ENCODE assay signal across 8 cellular contexts in the genomic region with DNA sequence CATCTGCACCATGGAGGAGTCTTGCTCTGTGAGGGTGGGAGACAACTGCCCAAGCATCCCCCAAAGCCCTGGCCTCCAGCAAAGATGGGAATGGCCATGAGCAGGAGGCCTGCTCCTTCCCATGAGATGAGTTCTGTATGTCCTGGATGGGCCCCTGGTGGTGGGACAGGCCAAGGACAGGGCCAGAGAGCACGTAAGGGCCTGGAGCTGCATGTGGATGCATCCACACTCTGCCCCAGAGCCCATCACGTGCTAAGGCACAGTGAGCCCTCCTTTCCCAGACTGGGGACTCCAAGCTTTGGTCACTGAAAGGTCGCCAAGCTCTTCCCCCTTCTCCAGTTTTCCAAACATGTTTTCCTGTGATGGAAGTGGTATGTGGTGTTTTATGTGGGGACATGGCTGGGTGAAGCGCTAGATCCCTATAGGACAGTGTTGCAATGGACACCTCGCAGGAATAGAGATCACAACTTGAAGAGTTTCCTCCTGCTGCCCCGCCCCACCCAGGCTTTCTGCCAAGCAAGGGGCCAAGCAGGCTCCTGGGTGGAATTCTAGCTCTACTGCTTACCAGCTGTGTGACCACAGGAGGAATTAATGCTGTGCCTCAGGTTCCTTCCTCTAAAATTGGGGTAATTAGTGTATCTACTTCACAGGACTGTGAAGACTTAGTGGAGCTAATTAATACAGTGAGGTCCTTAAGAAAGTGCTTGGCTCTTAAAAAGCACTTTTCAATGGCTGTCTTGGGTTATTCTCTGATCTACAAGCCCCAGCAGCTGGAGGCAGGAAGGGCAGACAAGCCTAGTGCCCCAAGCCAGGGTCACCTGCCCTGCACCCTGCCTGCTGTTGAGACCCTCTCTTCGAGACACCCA.
DNase-seq lines count a peak whose midpoint lies in the region; ATAC-seq and TF ChIP-seq lines count a peak whose summit lies in the region.

No MANE protein-coding gene starts in this region.

- no peaks in the 10 kb centered on the region for H3K9me2 ChIP-seq in PC-9 (ENCODE audit: insufficient read depth)

- peaks cover 16% of the 10 kb centered on the region; the same call in 1 of the 2 replicates for H3K79me2 ChIP-seq in PC-9 (ENCODE audit: low read depth)

- peak overlapping the region; percentile 17 for H3K4me2 ChIP-seq in PC-9

- POLR2A ChIA-PET in PC-9 (lab: Charles Lee; ENCODE audit: unreplicated experiment) = interaction anchor here (1.0 kb wide), 1 partner anchor 42 kb away, joined by 9 read pairs; no protein-coding TSS in a partner anchor

- BruUV-seq in PC-9 (replicated peaks; lab: Mats Ljungman, UMichigan) = no TSS peak

- no peaks in the 10 kb centered on the region; the same call in 1 of the 2 replicates for H3F3A ChIP-seq in PC-9 (ENCODE audit: insufficient read depth, low read depth)

- no peak overlapping the region for H3K4me3 ChIP-seq in PC-9
- H3K4me3 ChIP-seq in retinal pigment epithelial cell (ENCODE audit: low read length) = no peak overlapping the region
- H3K4me3 ChIP-seq in body of pancreas = no peak overlapping the region

- WGBS in body of pancreas, 2 donors = 68 to 72% methylated on average over 5 to 7 of the region's 7 CpGs

- no peak overlapping the region for H3K27ac ChIP-seq in PC-9
- no peak overlapping the region for H3K27ac ChIP-seq in body of pancreas

- H3K4me1 ChIP-seq in PC-9 (replicated peaks; ENCODE audit: insufficient read depth) (peaks cover 16% of the 10 kb centered on the region), body of pancreas (peaks cover 31% of the 10 kb centered on the region)

- TF ChIP-seq POLR2A in body of pancreas (IDR thresholded peaks at IDR 0.05) = no peak

- H4K20me1 ChIP-seq in PC-9 (ENCODE audit: insufficient read depth) = peaks cover 75% of the 10 kb centered on the region

- H3K9me3 ChIP-seq in PC-9 (ENCODE audit: insufficient read depth, low read depth) = no peaks in the 10 kb centered on the region
- H3K9me3 ChIP-seq in body of pancreas = no peaks in the 10 kb centered on the region

- H2AFZ ChIP-seq in PC-9 = no peak overlapping the region

- ATAC-seq in esophagus mucosa = peak; percentile 57
- ATAC-seq in body of pancreas = no peak
- ATAC-seq in GM21515 (IDR thresholded peaks at IDR 0.05; ENCODE audit: unreplicated experiment) = no peak

- peak; percentile 66 for DNase-seq in GM04504 (ENCODE audit: low read depth)
- peak; percentile 74 to 82 for DNase-seq in PC-9
- DNase-seq in retinal pigment epithelial cell (ENCODE audit: low read depth) = peak; percentile 45
- DNase-seq in activated CD8-positive, alpha-beta memory T cell treated with anti-CD3 and anti-CD28 coated beads, Interleukin-2, amount 50 U/mL, for 48 hours = no peak
- DNase-seq in stimulated activated CD4-positive, alpha-beta T cell treated with anti-CD3 and anti-CD28 coated beads, Interleukin-4, amount 100 ng/mL, for 24 hours = no peak
- no peak for DNase-seq in body of pancreas

- TF ChIP-seq CTCF in PC-9 (conservative IDR thresholded peaks at IDR 0.05) (no peak), retinal pigment epithelial cell (conservative IDR thresholded peaks at IDR 0.05; ENCODE audit: low read depth, low read length) (peak; percentile 25), body of pancreas (IDR thresholded peaks at IDR 0.05) (no peak)

- H3K36me3 ChIP-seq in PC-9 (ENCODE audit: low read depth) = no peaks in the 10 kb centered on the region
- H3K36me3 ChIP-seq in body of pancreas (replicated peaks in 1 of 2; ENCODE audit: insufficient read depth in 1 of 2, low read depth in 2 of 2) = no peaks in the 10 kb centered on the region

- CTCF ChIA-PET in PC-9 (lab: Charles Lee) = no interaction called here

- intact Hi-C loops in PC-9 (cut with micrococcal nuclease; ENCODE audit: unreplicated experiment) (loop anchor here (2.0 to 5.0 kb wide), 2 partner anchors 19 to 50 kb away; no protein-coding TSS in a partner anchor), body of pancreas (cut with DNase I) (no loop called here)

- no peaks in the 10 kb centered on the region for H3K27me3 ChIP-seq in PC-9 (ENCODE audit: insufficient read depth, low read depth)
- no peaks in the 10 kb centered on the region for H3K27me3 ChIP-seq in body of pancreas

Comparison
In these comparisons a context has a peak if more than half of its experiments do, and no peak if none do; other contexts are left out.
1. DNase-seq: peak in GM04504 (single experiment), PC-9 (2 of 2) and retinal pigment epithelial cell (single experiment); none in activated CD8-positive, alpha-beta memory T cell treated with anti-CD3 and anti-CD28 coated beads, Interleukin-2, amount 50 U/mL, for 48 hours (single experiment), stimulated activated CD4-positive, alpha-beta T cell treated with anti-CD3 and anti-CD28 coated beads, Interleukin-4, amount 100 ng/mL, for 24 hours (single experiment) and body of pancreas (0 of 4).